ENCODE assay signal across 17 cellular contexts in genomic region chr2:224078656-224079055, GRCh38. TPM values are rescaled to one million over a fixed set of nuclear protein-coding genes. Genes with fewer than 3 reads are reported as not detected.
A peak's percentile ranks its signal among the peaks of the same experiment; 100 is the strongest.
DNase-seq lines count a peak whose midpoint lies in the region; ATAC-seq and TF ChIP-seq lines count a peak whose summit lies in the region.
"Had no signal": no experiment of that assay in that cellular context is flagged by ENCODE, and none has a peak within 500 bp of the region (broad histone marks: within the 10 kb centered on the region; RNA-seq: fewer than 3 reads in every experiment).

No MANE protein-coding gene starts in this region.

- H3K27ac Mint-ChIP-seq in GM23338, result no peak overlapping the region
- H3K27ac Mint-ChIP-seq: CD4-positive, alpha-beta T cell had no signal

- H3K4me2 ChIP-seq in GM23338, result no peak overlapping the region
- H3K4me2 ChIP-seq: KMS-11 had no signal

- no peaks in the 10 kb centered on the region for H3K36me3 Mint-ChIP-seq in GM23338 (ENCODE audit: low read depth)

- no peaks in the 10 kb centered on the region for H3K36me3 ChIP-seq in GM23338 (ENCODE audit: insufficient read depth)

- H3F3A ChIP-seq in GM23338 (replicated peaks; ENCODE audit: low read depth), result no peaks in the 10 kb centered on the region

- DNase-seq in GM23338 (ENCODE audit: low spot score), result no peak
- peak; percentile 49 for DNase-seq in epithelial cell of proximal tubule (ENCODE audit: low read depth)
- DNase-seq in left kidney (ENCODE audit: low read depth, low spot score), result peak; percentile 13
- no peak for DNase-seq in effector CD4-positive, alpha-beta T cell
- DNase-seq in D341Med (ENCODE audit: low spot score), result no peak
- no peak for DNase-seq in HuH-7.5 (ENCODE audit: low spot score)
- DNase-seq: AML-193; Caco-2; CD4-positive, alpha-beta T cell; DMS79 treated with DMSO at 0.1 percent for 48 hours; GF-D8; GM23248; HCEC 1CT had no signal

- TF ChIP-seq CTCF in GM23338 (conservative IDR thresholded peaks at IDR 0.05; ENCODE audit: low read depth in 2 of 2), result no peak
- no peak for TF ChIP-seq CTCF in epithelial cell of proximal tubule (conservative IDR thresholded peaks at IDR 0.05; ENCODE audit: low read depth, low read length)

- H3K4me1 Mint-ChIP-seq in GM23338, result no peaks in the 10 kb centered on the region

- ATAC-seq in GM23338 (no peak), GM18867 (IDR thresholded peaks at IDR 0.05; ENCODE audit: unreplicated experiment) (no peak)
- ATAC-seq: HepG2 had no signal

- H3K79me2 ChIP-seq in GM23338 (replicated peaks; ENCODE audit: insufficient read depth), result no peaks in the 10 kb centered on the region

- H3K4me3 Mint-ChIP-seq in GM23338, result no peak overlapping the region
- H3K4me3 Mint-ChIP-seq: CD4-positive, alpha-beta T cell had no signal

- peaks cover 2% of the 10 kb centered on the region; the same call in 2 of the 3 replicates for H3K9me3 Mint-ChIP-seq in GM23338
- H3K9me3 Mint-ChIP-seq: CD4-positive, alpha-beta T cell had no signal

- no peaks in the 10 kb centered on the region for H3K4me1 ChIP-seq in GM23338 (ENCODE audit: insufficient read depth)
- H3K4me1 ChIP-seq: Caco-2 had no signal

- H3K9me2 ChIP-seq in GM23338 (ENCODE audit: insufficient read depth), result peaks cover 11% of the 10 kb centered on the region

- H3K27ac ChIP-seq in GM23338 (ENCODE audit: low read depth), result no peak overlapping the region
- H3K27ac ChIP-seq: C4-2B, GM23248, KMS-11 had no signal

- H3K4me3 ChIP-seq in GM23338 (no peak overlapping the region), epithelial cell of proximal tubule (ENCODE audit: low read depth, low read length) (no peak overlapping the region)
- H3K4me3 ChIP-seq: GM23248 had no signal

- H3K27me3 ChIP-seq in GM23338 (ENCODE audit: insufficient read depth), result no peaks in the 10 kb centered on the region

- no peaks in the 10 kb centered on the region for H4K20me1 ChIP-seq in GM23338 (replicated peaks; ENCODE audit: insufficient read depth)

- peaks cover 4% of the 10 kb centered on the region for H3K27me3 Mint-ChIP-seq in GM23338 (ENCODE audit: insufficient read depth, low read depth, poor library complexity)
- H3K27me3 Mint-ChIP-seq: CD4-positive, alpha-beta T cell had no signal

- H2AFZ ChIP-seq in GM23338, result 0 out of 2 replicates have a peak overlapping the region, but pooled peaks have one; percentile 28
- H2AFZ ChIP-seq: GM23248 had no signal

TF ChIP-seq in GM23338, 12 proteins besides CTCF, POLR2A, EP300 and RAD21:
- TF ChIP-seq STAT1 (IDR thresholded peaks at IDR 0.05; ENCODE audit: unreplicated experiment), result no peak
- no peak for TF ChIP-seq EZH2phosphoT487 (IDR thresholded peaks at IDR 0.05; ENCODE audit: unreplicated experiment)
- TF ChIP-seq EZH2 (IDR thresholded peaks at IDR 0.05; ENCODE audit: low read depth, unreplicated experiment), result no peak
- TF ChIP-seq, protein P1, sequence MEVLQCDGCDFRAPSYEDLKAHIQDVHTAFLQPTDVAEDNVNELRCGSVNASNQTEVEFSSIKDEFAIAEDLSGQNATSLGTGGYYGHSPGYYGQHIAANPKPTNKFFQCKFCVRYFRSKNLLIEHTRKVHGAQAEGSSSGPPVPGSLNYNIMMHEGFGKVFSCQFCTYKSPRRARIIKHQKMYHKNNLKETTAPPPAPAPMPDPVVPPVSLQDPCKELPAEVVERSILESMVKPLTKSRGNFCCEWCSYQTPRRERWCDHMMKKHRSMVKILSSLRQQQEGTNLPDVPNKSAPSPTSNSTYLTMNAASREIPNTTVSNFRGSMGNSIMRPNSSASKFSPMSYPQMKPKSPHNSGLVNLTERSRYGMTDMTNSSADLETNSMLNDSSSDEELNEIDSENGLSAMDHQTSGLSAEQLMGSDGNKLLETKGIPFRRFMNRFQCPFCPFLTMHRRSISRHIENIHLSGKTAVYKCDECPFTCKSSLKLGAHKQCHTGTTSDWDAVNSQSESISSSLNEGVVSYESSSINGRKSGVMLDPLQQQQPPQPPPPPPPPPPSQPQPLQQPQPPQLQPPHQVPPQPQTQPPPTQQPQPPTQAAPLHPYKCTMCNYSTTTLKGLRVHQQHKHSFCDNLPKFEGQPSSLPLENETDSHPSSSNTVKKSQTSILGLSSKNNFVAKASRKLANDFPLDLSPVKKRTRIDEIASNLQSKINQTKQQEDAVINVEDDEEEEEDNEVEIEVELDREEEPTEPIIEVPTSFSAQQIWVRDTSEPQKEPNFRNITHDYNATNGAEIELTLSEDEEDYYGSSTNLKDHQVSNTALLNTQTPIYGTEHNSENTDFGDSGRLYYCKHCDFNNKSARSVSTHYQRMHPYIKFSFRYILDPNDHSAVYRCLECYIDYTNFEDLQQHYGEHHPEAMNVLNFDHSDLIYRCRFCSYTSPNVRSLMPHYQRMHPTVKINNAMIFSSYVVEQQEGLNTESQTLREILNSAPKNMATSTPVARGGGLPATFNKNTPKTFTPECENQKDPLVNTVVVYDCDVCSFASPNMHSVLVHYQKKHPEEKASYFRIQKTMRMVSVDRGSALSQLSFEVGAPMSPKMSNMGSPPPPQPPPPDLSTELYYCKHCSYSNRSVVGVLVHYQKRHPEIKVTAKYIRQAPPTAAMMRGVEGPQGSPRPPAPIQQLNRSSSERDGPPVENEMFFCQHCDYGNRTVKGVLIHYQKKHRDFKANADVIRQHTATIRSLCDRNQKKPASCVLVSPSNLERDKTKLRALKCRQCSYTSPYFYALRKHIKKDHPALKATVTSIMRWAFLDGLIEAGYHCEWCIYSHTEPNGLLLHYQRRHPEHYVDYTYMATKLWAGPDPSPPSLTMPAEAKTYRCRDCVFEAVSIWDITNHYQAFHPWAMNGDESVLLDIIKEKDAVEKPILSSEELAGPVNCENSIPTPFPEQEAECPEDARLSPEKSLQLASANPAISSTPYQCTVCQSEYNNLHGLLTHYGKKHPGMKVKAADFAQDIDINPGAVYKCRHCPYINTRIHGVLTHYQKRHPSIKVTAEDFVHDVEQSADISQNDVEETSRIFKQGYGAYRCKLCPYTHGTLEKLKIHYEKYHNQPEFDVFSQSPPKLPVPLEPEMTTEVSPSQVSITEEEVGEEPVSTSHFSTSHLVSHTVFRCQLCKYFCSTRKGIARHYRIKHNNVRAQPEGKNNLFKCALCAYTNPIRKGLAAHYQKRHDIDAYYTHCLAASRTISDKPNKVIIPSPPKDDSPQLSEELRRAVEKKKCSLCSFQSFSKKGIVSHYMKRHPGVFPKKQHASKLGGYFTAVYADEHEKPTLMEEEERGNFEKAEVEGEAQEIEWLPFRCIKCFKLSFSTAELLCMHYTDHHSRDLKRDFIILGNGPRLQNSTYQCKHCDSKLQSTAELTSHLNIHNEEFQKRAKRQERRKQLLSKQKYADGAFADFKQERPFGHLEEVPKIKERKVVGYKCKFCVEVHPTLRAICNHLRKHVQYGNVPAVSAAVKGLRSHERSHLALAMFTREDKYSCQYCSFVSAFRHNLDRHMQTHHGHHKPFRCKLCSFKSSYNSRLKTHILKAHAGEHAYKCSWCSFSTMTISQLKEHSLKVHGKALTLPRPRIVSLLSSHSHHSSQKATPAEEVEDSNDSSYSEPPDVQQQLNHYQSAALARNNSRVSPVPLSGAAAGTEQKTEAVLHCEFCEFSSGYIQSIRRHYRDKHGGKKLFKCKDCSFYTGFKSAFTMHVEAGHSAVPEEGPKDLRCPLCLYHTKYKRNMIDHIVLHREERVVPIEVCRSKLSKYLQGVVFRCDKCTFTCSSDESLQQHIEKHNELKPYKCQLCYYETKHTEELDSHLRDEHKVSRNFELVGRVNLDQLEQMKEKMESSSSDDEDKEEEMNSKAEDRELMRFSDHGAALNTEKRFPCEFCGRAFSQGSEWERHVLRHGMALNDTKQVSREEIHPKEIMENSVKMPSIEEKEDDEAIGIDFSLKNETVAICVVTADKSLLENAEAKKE (CRISPR knock-in tag; IDR thresholded peaks at IDR 0.05), result no peak

RNA-seq across cellular contexts. Expression of gene SERPINE2, which starts 39.6 kb away (rescaled TPM):
- total RNA-seq in GM23338 (2014; rRNA removed; shearing (Covaris generic)), result 38.6 and 43.7 TPM in 2 replicates
- polyA plus RNA-seq in GM23338 (2016; fragmentation: Nextera tagmentation; extraction: Ambion mirVana), result 44.2 and 46.2 TPM in 2 replicates
- 40.4 and 57.7 TPM in 2 replicates for total RNA-seq in epithelial cell of proximal tubule

Comparison
In these comparisons a context has a peak if more than half of its experiments do, and no peak if none do; other contexts are left out.
1. DNase-seq: peak in epithelial cell of proximal tubule (single experiment) and left kidney (single experiment); none in GM23338 (single experiment), effector CD4-positive, alpha-beta T cell (single experiment), D341Med (single experiment) and HuH-7.5 (single experiment).